Comparison of ENCODE assay signal across 1 cellular context in the genomic region with DNA sequence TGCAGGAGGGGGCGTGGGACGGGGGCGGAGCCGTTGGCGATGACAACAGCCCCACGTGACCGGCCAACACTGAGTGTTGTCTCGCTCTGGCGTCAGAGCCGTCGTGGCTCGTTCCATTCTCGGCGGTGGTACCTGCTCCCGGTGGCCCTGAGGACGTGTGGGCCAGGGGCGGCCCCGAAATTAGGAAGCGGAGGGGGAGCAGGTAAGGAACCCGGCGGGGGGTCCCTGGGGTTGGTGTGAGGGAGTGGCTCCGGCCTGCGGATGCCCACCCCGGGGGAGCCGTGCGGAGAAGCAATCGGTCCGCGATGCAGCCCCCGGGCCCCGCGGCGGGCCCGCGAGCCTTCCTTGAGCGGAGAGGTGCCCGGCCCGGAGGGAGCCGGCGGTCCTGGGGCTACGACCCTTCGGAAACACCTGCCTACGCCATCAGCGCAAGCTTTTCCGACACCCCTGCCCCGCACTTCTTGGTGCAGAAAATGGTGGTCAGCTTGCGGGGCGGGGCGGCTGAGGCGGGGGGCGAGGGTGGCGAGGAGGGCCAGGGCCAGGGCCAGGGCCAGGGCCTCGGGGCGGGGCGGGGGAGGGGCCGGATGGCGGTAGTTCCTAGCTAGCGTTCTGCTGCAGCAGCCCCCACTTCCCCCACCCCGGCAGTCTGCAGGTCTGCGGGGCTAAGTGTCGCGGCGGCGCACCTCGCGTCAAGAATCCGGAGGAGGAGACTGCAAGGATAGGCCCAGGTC.
TF ChIP-seq lines count a peak whose summit lies in the region.

A gene with protein sequence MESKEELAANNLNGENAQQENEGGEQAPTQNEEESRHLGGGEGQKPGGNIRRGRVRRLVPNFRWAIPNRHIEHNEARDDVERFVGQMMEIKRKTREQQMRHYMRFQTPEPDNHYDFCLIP (plus strand): TSS at position 72 of the 731 bp plus-strand sequence. CDS start 1,046 bp downstream, outside the sequence.

TF ChIP-seq in K562, 482 proteins besides CTCF, POLR2A, EP300 and RAD21 (continued from another document and continues in another):
- TF ChIP-seq, protein P1, sequence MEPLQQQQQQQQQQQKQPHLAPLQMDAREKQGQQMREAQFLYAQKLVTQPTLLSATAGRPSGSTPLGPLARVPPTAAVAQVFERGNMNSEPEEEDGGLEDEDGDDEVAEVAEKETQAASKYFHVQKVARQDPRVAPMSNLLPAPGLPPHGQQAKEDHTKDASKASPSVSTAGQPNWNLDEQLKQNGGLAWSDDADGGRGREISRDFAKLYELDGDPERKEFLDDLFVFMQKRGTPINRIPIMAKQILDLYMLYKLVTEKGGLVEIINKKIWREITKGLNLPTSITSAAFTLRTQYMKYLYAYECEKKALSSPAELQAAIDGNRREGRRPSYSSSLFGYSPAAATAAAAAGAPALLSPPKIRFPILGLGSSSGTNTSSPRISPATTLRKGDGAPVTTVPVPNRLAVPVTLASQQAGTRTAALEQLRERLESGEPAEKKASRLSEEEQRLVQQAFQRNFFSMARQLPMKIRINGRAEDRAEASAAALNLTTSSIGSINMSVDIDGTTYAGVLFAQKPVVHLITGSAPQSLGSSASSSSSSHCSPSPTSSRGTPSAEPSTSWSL (CRISPR knock-in tag; IDR thresholded peaks at IDR 0.05; ENCODE audit: borderline replicate concordance): no peak
- TF ChIP-seq ARID1B (IDR thresholded peaks at IDR 0.05) (no peak), ARNT (IDR thresholded peaks at IDR 0.05) (no peak), SREBF2 (CRISPR knock-in tag; IDR thresholded peaks at IDR 0.05) (no peak), ZNF696 (CRISPR knock-in tag; conservative IDR thresholded peaks at IDR 0.05) (no peak), SOX6 (IDR thresholded peaks at IDR 0.05) (0 out of 2 replicates have a peak, but pooled peaks have one; percentile 36), NUFIP1 (IDR thresholded peaks at IDR 0.05; ENCODE audit: partially characterized antibody) (no peak), PURB (CRISPR knock-in tag; IDR thresholded peaks at IDR 0.05; ENCODE audit: low read depth) (no peak), ZBTB7A (IDR thresholded peaks at IDR 0.05; ENCODE audit: borderline replicate concordance, control insufficient read depth, low read depth, low read length) (no peak; the same call in 1 of the 2 replicates), HLTF (IDR thresholded peaks at IDR 0.05) (no peak), NRF1 (conservative IDR thresholded peaks at IDR 0.05 in 1 of 2, IDR thresholded peaks at IDR 0.05 in 1 of 2) (no peak), SRSF9 (IDR thresholded peaks at IDR 0.05; ENCODE audit: borderline replicate concordance, low read depth, low read length) (no peak), ZNF175 (CRISPR knock-in tag; IDR thresholded peaks at IDR 0.05; ENCODE audit: low read depth) (no peak), U2AF2 (optimal IDR thresholded peaks at IDR 0.05; ENCODE audit: low read depth, low read length) (no peak), SMC3 (conservative IDR thresholded peaks at IDR 0.05; ENCODE audit: insufficient read depth, low read depth, low read length) (no peak), FIP1L1 (IDR thresholded peaks at IDR 0.05; ENCODE audit: low read depth, low read length, poor library complexity, severe bottlenecking) (no peak), NFIC (IDR thresholded peaks at IDR 0.05) (0 out of 2 replicates have a peak, but pooled peaks have one; percentile 39), THRAP3 (IDR thresholded peaks at IDR 0.05; ENCODE audit: borderline replicate concordance) (no peak), BRF1 (IDR thresholded peaks at IDR 0.05; ENCODE audit: borderline replicate concordance, extremely low read depth, insufficient read length) (no peak), GATA2 (CRISPR knock-in tag; IDR thresholded peaks at IDR 0.05) (no peak), PTRF (tag; IDR thresholded peaks at IDR 0.05) (no peak), HDAC3 (IDR thresholded peaks at IDR 0.05; ENCODE audit: borderline replicate concordance, partially characterized antibody) (no peak), ZNF146 (CRISPR knock-in tag; IDR thresholded peaks at IDR 0.05; ENCODE audit: unreplicated experiment) (no peak), FOSL1 (tag; conservative IDR thresholded peaks at IDR 0.05) (peak; percentile 36), ZNF717 (CRISPR knock-in tag; IDR thresholded peaks at IDR 0.05) (no peak), SAP30 (IDR thresholded peaks at IDR 0.05; ENCODE audit: borderline replicate concordance, insufficient read depth, low read depth, low read length, poor library complexity, severe bottlenecking) (no peak), RHOXF2B (CRISPR knock-in tag; conservative IDR thresholded peaks at IDR 0.05) (no peak), CHD1 (IDR thresholded peaks at IDR 0.05; ENCODE audit: low read length) (no peak), ZNF184 (CRISPR knock-in tag; IDR thresholded peaks at IDR 0.05) (no peak), ZNF24 (IDR thresholded peaks at IDR 0.05) (no peak), RBM39 (optimal IDR thresholded peaks at IDR 0.05; ENCODE audit: low read depth, low read length) (no peak)
- TF ChIP-seq, protein P2, sequence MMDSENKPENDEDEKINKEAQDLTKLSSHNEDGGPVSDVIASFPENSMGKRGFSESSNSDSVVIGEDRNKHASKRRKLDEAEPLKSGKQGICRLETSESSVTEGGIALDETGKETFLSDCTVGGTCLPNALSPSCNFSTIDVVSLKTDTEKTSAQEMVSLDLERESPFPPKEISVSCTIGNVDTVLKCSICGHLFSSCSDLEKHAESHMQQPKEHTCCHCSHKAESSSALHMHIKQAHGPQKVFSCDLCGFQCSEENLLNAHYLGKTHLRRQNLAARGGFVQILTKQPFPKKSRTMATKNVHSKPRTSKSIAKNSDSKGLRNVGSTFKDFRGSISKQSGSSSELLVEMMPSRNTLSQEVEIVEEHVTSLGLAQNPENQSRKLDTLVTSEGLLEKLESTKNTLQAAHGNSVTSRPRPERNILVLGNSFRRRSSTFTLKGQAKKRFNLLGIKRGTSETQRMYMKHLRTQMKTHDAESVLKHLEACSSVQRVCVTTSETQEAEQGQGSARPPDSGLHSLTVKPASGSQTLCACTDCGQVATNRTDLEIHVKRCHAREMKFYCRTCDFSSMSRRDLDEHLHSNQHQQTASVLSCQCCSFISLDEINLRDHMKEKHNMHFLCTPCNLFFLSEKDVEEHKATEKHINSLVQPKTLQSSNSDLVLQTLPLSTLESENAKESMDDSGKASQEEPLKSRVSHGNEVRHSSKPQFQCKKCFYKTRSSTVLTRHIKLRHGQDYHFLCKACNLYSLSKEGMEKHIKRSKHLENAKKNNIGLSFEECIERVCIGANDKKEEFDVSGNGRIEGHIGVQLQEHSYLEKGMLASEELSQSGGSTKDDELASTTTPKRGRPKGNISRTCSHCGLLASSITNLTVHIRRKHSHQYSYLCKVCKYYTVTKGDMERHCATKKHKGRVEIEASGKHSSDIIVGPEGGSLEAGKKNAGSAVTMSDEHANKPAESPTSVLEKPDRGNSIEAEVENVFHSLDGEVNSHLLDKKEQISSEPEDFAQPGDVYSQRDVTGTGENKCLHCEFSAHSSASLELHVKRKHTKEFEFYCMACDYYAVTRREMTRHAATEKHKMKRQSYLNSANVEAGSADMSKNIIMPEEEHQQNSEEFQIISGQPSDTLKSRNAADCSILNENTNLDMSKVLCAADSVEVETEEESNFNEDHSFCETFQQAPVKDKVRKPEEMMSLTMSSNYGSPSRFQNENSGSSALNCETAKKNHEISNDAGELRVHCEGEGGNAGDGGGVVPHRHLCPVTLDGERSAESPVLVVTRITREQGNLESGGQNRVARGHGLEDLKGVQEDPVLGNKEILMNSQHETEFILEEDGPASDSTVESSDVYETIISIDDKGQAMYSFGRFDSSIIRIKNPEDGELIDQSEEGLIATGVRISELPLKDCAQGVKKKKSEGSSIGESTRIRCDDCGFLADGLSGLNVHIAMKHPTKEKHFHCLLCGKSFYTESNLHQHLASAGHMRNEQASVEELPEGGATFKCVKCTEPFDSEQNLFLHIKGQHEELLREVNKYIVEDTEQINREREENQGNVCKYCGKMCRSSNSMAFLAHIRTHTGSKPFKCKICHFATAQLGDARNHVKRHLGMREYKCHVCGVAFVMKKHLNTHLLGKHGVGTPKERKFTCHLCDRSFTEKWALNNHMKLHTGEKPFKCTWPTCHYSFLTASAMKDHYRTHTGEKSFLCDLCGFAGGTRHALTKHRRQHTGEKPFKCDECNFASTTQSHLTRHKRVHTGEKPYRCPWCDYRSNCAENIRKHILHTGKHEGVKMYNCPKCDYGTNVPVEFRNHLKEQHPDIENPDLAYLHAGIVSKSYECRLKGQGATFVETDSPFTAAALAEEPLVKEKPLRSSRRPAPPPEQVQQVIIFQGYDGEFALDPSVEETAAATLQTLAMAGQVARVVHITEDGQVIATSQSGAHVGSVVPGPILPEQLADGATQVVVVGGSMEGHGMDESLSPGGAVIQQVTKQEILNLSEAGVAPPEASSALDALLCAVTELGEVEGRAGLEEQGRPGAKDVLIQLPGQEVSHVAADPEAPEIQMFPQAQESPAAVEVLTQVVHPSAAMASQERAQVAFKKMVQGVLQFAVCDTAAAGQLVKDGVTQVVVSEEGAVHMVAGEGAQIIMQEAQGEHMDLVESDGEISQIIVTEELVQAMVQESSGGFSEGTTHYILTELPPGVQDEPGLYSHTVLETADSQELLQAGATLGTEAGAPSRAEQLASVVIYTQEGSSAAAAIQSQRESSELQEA (IDR thresholded peaks at IDR 0.05; ENCODE audit: low read depth): no peak
- TF ChIP-seq, protein P3, sequence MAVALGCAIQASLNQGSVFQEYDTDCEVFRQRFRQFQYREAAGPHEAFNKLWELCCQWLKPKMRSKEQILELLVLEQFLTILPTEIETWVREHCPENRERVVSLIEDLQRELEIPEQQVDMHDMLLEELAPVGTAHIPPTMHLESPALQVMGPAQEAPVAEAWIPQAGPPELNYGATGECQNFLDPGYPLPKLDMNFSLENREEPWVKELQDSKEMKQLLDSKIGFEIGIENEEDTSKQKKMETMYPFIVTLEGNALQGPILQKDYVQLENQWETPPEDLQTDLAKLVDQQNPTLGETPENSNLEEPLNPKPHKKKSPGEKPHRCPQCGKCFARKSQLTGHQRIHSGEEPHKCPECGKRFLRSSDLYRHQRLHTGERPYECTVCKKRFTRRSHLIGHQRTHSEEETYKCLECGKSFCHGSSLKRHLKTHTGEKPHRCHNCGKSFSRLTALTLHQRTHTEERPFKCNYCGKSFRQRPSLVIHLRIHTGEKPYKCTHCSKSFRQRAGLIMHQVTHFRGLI (CRISPR knock-in tag; IDR thresholded peaks at IDR 0.05): no peak
- TF ChIP-seq, protein P4, sequence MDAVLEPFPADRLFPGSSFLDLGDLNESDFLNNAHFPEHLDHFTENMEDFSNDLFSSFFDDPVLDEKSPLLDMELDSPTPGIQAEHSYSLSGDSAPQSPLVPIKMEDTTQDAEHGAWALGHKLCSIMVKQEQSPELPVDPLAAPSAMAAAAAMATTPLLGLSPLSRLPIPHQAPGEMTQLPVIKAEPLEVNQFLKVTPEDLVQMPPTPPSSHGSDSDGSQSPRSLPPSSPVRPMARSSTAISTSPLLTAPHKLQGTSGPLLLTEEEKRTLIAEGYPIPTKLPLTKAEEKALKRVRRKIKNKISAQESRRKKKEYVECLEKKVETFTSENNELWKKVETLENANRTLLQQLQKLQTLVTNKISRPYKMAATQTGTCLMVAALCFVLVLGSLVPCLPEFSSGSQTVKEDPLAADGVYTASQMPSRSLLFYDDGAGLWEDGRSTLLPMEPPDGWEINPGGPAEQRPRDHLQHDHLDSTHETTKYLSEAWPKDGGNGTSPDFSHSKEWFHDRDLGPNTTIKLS (IDR thresholded peaks at IDR 0.05; ENCODE audit: borderline replicate concordance, low read depth): peak; percentile 63; the same call in 1 of the 2 replicates
- TF ChIP-seq, protein P5, sequence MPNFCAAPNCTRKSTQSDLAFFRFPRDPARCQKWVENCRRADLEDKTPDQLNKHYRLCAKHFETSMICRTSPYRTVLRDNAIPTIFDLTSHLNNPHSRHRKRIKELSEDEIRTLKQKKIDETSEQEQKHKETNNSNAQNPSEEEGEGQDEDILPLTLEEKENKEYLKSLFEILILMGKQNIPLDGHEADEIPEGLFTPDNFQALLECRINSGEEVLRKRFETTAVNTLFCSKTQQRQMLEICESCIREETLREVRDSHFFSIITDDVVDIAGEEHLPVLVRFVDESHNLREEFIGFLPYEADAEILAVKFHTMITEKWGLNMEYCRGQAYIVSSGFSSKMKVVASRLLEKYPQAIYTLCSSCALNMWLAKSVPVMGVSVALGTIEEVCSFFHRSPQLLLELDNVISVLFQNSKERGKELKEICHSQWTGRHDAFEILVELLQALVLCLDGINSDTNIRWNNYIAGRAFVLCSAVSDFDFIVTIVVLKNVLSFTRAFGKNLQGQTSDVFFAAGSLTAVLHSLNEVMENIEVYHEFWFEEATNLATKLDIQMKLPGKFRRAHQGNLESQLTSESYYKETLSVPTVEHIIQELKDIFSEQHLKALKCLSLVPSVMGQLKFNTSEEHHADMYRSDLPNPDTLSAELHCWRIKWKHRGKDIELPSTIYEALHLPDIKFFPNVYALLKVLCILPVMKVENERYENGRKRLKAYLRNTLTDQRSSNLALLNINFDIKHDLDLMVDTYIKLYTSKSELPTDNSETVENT (CRISPR knock-in tag; IDR thresholded peaks at IDR 0.05): 0 out of 2 replicates have a peak, but pooled peaks have one; percentile 20
- TF ChIP-seq, protein P6, sequence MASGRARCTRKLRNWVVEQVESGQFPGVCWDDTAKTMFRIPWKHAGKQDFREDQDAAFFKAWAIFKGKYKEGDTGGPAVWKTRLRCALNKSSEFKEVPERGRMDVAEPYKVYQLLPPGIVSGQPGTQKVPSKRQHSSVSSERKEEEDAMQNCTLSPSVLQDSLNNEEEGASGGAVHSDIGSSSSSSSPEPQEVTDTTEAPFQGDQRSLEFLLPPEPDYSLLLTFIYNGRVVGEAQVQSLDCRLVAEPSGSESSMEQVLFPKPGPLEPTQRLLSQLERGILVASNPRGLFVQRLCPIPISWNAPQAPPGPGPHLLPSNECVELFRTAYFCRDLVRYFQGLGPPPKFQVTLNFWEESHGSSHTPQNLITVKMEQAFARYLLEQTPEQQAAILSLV (tag; IDR thresholded peaks at IDR 0.05): no peak
- TF ChIP-seq, protein P7, sequence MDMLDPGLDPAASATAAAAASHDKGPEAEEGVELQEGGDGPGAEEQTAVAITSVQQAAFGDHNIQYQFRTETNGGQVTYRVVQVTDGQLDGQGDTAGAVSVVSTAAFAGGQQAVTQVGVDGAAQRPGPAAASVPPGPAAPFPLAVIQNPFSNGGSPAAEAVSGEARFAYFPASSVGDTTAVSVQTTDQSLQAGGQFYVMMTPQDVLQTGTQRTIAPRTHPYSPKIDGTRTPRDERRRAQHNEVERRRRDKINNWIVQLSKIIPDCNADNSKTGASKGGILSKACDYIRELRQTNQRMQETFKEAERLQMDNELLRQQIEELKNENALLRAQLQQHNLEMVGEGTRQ (CRISPR knock-in tag; IDR thresholded peaks at IDR 0.05): peak; percentile 97
- TF ChIP-seq, protein P8, sequence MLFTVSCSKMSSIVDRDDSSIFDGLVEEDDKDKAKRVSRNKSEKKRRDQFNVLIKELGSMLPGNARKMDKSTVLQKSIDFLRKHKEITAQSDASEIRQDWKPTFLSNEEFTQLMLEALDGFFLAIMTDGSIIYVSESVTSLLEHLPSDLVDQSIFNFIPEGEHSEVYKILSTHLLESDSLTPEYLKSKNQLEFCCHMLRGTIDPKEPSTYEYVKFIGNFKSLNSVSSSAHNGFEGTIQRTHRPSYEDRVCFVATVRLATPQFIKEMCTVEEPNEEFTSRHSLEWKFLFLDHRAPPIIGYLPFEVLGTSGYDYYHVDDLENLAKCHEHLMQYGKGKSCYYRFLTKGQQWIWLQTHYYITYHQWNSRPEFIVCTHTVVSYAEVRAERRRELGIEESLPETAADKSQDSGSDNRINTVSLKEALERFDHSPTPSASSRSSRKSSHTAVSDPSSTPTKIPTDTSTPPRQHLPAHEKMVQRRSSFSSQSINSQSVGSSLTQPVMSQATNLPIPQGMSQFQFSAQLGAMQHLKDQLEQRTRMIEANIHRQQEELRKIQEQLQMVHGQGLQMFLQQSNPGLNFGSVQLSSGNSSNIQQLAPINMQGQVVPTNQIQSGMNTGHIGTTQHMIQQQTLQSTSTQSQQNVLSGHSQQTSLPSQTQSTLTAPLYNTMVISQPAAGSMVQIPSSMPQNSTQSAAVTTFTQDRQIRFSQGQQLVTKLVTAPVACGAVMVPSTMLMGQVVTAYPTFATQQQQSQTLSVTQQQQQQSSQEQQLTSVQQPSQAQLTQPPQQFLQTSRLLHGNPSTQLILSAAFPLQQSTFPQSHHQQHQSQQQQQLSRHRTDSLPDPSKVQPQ (CRISPR knock-in tag; IDR thresholded peaks at IDR 0.05; ENCODE audit: borderline replicate concordance): no peak
